In the genomic region with DNA sequence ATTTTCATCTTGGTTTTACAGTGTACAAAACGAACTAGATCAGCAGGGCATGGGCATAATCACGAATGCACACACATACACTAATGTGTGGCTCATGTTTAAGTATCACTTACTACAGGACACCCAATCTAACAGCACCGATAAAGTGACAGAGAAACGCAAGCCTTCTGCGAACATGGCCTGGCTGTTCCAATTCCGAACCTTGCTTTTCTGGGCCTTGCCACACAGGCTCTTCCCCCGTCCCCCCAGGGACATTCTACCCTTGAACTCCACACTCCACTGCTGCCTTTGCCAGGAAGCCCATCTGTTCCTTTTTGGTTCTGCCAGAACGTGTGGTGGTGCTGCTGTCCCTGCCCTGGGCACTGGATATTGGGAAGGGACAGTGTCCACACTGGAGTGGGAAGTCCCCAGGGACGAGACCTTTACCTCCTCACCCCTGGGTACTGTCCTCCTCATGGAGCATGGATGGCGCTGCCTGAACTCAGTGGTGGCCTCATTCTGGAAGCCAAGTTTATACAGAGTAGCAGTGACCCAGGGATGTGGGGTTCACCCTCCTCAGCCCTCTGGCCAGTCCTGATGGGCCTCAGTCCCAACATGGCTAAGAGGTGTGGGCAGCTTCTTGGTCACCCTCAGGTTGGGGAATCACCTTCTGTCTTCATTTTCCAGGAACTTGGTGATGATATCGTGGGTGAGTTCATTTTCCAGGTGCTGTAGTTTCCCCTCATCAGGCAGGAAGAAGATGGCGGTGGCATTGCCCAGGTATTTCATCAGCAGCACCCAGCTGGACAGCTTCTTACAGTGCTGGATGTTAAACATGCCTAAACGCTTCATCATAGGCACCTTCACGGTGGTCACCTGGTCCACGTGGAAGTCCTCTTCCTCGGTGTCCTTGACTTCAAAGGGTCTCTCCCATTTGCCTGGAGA, we compare ENCODE assay signal across 28 cellular contexts. TPM values are rescaled to one million over a fixed set of nuclear protein-coding genes. Genes with fewer than 3 reads are reported as not detected.
DNase-seq lines count a peak whose midpoint lies in the region; ATAC-seq and TF ChIP-seq lines count a peak whose summit lies in the region.
"Had no signal": no experiment of that assay in that cellular context is flagged by ENCODE, and none has a peak within 500 bp of the region (broad histone marks: within the 10 kb centered on the region; RNA-seq: fewer than 3 reads in every experiment).

No MANE protein-coding gene starts in this region.

- DNase-seq in NCI-H2171 treated with DMSO at 0.1 percent for 48 hours (lab: John Stamatoyannopoulos, UW) (peak; percentile 15), NCI-H2171 (lab: John Stamatoyannopoulos, UW) (no peak), GM13976 (ENCODE audit: low spot score) (peak; percentile 5), cerebellar cortex (ENCODE audit: low spot score) (peak; percentile 23), nephron progenitor cell (no peak), upper lobe of right lung (no peak), thyroid gland (no peak)
- DNase-seq: activated CD8-positive, alpha-beta memory T cell treated with anti-CD3 and anti-CD28 coated beads, Interleukin-2, amount 50 U/mL, for 48 hours; activated gamma-delta T cell; Calu3; foreskin fibroblast; kidney; natural killer cell; NCI-H187; PC-9; substantia nigra had no signal

- H3K27me3 ChIP-seq in upper lobe of right lung (no peaks in the 10 kb centered on the region), thyroid gland (no peaks in the 10 kb centered on the region)

- in situ Hi-C loops in GM13976 (cut with MboI; ENCODE audit: low sequenced_read_pairs, unreplicated experiment) = no loop called here

- ATAC-seq in upper lobe of right lung = no peak
- ATAC-seq in HG03025 (IDR thresholded peaks at IDR 0.05; ENCODE audit: low FRiP score, unreplicated experiment) = no peak
- ATAC-seq: esophagus mucosa, GM12878, natural killer cell, Right ventricle myocardium inferior had no signal

- no peak overlapping the region for H3K4me3 Mint-ChIP-seq in nephron progenitor cell
- H3K4me3 Mint-ChIP-seq: brain, natural killer cell had no signal

- H3K27ac Mint-ChIP-seq in nephron progenitor cell = peak overlapping the region; percentile 46
- H3K27ac Mint-ChIP-seq: natural killer cell had no signal

- peaks cover 8% of the 10 kb centered on the region for H3K36me3 ChIP-seq in upper lobe of right lung
- no peaks in the 10 kb centered on the region for H3K36me3 ChIP-seq in thyroid gland

- no peaks in the 10 kb centered on the region for H3K36me3 Mint-ChIP-seq in nephron progenitor cell (ENCODE audit: low read depth)
- H3K36me3 Mint-ChIP-seq: brain, natural killer cell had no signal

- no peak for TF ChIP-seq POLR2A in thyroid gland (IDR thresholded peaks at IDR 0.05)

- H3K4me3 ChIP-seq in upper lobe of right lung (no peak overlapping the region), thyroid gland (replicated peaks in 1 of 3) (no peak overlapping the region)
- H3K4me3 ChIP-seq: GM12878, lung, PC-9 had no signal

- no peaks in the 10 kb centered on the region for H3K9me3 Mint-ChIP-seq in nephron progenitor cell
- H3K9me3 Mint-ChIP-seq: natural killer cell had no signal

- TF ChIP-seq CTCF in GM13976 (IDR thresholded peaks at IDR 0.05; ENCODE audit: borderline replicate concordance, control extremely low read depth, extremely low read depth, insufficient read depth, missing control alignments) (no peak), nephron progenitor cell (IDR thresholded peaks at IDR 0.05) (no peak), upper lobe of right lung (IDR thresholded peaks at IDR 0.05) (no peak), thyroid gland (IDR thresholded peaks at IDR 0.05) (no peak)

- 83 to 85% methylated on average over 16 of the region's 16 CpGs for WGBS in thyroid gland, 2 donors

- H3K4me1 ChIP-seq in upper lobe of right lung (peaks cover 16% of the 10 kb centered on the region), thyroid gland (peaks cover 17 to 18% of the 10 kb centered on the region in 2 donors)

- intact Hi-C loops in upper lobe of right lung (cut with DNase I) = no loop called here
- intact Hi-C loops in thyroid gland (cut with DNase I) = no loop called here

- peaks cover 28% of the 10 kb centered on the region for H3K4me1 Mint-ChIP-seq in nephron progenitor cell
- H3K4me1 Mint-ChIP-seq: natural killer cell had no signal

- H3K9me3 ChIP-seq in upper lobe of right lung = no peaks in the 10 kb centered on the region
- no peaks in the 10 kb centered on the region for H3K9me3 ChIP-seq in thyroid gland

- H3K27me3 Mint-ChIP-seq in nephron progenitor cell (ENCODE audit: low read depth, poor library complexity) = peaks cover 21% of the 10 kb centered on the region

- H3K27ac ChIP-seq in upper lobe of right lung = no peak overlapping the region
- H3K27ac ChIP-seq in thyroid gland = no peak overlapping the region
- H3K27ac ChIP-seq: 22Rv1, PC-9, VCaP had no signal

RNA-seq across cellular contexts. Expression of a gene that starts 7.9 kb away (rescaled TPM):
- total RNA-seq in upper lobe of right lung = 1,017 TPM
- total RNA-seq in thyroid gland = 10 to 100 TPM; 10.5 to 25.4 (median 18.9) TPM
- total RNA-seq: LHCN-M2, osteocyte, PC-9 had no signal

RNA-seq across cellular contexts. Expression of a gene that starts 14.0 kb away (rescaled TPM):
- total RNA-seq in upper lobe of right lung = not detected
- not detected for total RNA-seq in thyroid gland
- total RNA-seq: Calu3, esophagus mucosa, GM12878, kidney, LHCN-M2, lung, natural killer cell, osteocyte, PC-9, Right ventricle myocardium inferior, ureter had no signal

RNA-seq across cellular contexts. Expression of a gene that starts 57.4 kb away (rescaled TPM):
- total RNA-seq in upper lobe of right lung (not detected), thyroid gland (not detected)
- total RNA-seq: esophagus mucosa, LHCN-M2, mononuclear cell, natural killer cell, osteocyte, PC-9, Right ventricle myocardium inferior, ureter had no signal

Comparison
In these comparisons a context has a peak if more than half of its experiments do, and no peak if none do; other contexts are left out.
1. DNase-seq: peak in NCI-H2171 treated with DMSO at 0.1 percent for 48 hours (single experiment), GM13976 (single experiment) and cerebellar cortex (single experiment); none in NCI-H2171 (single experiment), nephron progenitor cell (single experiment), upper lobe of right lung (single experiment) and thyroid gland (0 of 2).
2. RNA of a gene that starts 7.9 kb away (total RNA-seq): 1,017 TPM in upper lobe of right lung (single experiment); 10.5 to 25.4 TPM in thyroid gland; every median in the first group is over 10 times any median in the second.